In genomic region chr2:28544405-28544914, GRCh38 we compare ENCODE assay signal across 1 cellular context.
TF ChIP-seq lines count a peak whose summit lies in the region.

No MANE protein-coding gene starts in this region.

TF ChIP-seq in HepG2, 621 proteins besides CTCF, POLR2A, EP300 and RAD21 (continued from another document and continues in another):
- 0 out of 2 replicates have a peak, but pooled peaks have one; percentile 32 for TF ChIP-seq ZNF512B (CRISPR knock-in tag; IDR thresholded peaks at IDR 0.05; ENCODE audit: borderline replicate concordance)
- no peak for TF ChIP-seq ZNF235 (CRISPR knock-in tag; IDR thresholded peaks at IDR 0.05; ENCODE audit: borderline replicate concordance)
- TF ChIP-seq THAP9 (CRISPR knock-in tag; IDR thresholded peaks at IDR 0.05; ENCODE audit: borderline replicate concordance): 0 out of 2 replicates have a peak, but pooled peaks have one; percentile 14
- TF ChIP-seq ESRRA (CRISPR knock-in tag; IDR thresholded peaks at IDR 0.05; ENCODE audit: low read depth): peak; percentile 31; the same call in 1 of the 2 replicates
- peak; percentile 84 for TF ChIP-seq NR2F6 (IDR thresholded peaks at IDR 0.05)
- peak; percentile 89 for TF ChIP-seq NR2F6 (CRISPR knock-in tag; IDR thresholded peaks at IDR 0.05)
- TF ChIP-seq FOXP1 (IDR thresholded peaks at IDR 0.05): no peak
- 0 out of 2 replicates have a peak, but pooled peaks have one; percentile 27 for TF ChIP-seq FOXP1 (CRISPR knock-in tag; IDR thresholded peaks at IDR 0.05)
- peak; percentile 49; the same call in 1 of the 2 replicates for TF ChIP-seq DRAP1 (CRISPR knock-in tag; IDR thresholded peaks at IDR 0.05)
- 0 out of 2 replicates have a peak, but pooled peaks have one; percentile 49 for TF ChIP-seq ZNF567 (CRISPR knock-in tag; IDR thresholded peaks at IDR 0.05; ENCODE audit: borderline replicate concordance)
- no peak for TF ChIP-seq CC2D1A (CRISPR knock-in tag; IDR thresholded peaks at IDR 0.05)
- TF ChIP-seq TMF1 (CRISPR knock-in tag; IDR thresholded peaks at IDR 0.05; ENCODE audit: low read depth): no peak
- TF ChIP-seq IRF2 (CRISPR knock-in tag; IDR thresholded peaks at IDR 0.05): 0 out of 2 replicates have a peak, but pooled peaks have one; percentile 45
- peak; percentile 84 for TF ChIP-seq SAP130 (CRISPR knock-in tag; IDR thresholded peaks at IDR 0.05; ENCODE audit: low read depth)
- peak; percentile 67; the same call in 1 of the 2 replicates for TF ChIP-seq ZGPAT (CRISPR knock-in tag; IDR thresholded peaks at IDR 0.05)
- peak; percentile 68; the same call in 1 of the 2 replicates for TF ChIP-seq DPF2 (CRISPR knock-in tag; IDR thresholded peaks at IDR 0.05; ENCODE audit: borderline replicate concordance, low read depth)
- no peak for TF ChIP-seq ZNF720 (CRISPR knock-in tag; IDR thresholded peaks at IDR 0.05)
- no peak for TF ChIP-seq HNF1A (IDR thresholded peaks at IDR 0.05; ENCODE audit: low read depth)
- 0 out of 2 replicates have a peak, but pooled peaks have one; percentile 16 for TF ChIP-seq HNF1A (CRISPR knock-in tag; IDR thresholded peaks at IDR 0.05; ENCODE audit: borderline replicate concordance)
- TF ChIP-seq ZNF205 (CRISPR knock-in tag; IDR thresholded peaks at IDR 0.05): peak; percentile 57; the same call in 1 of the 2 replicates
- peak; percentile 20; the same call in 1 of the 2 replicates for TF ChIP-seq MYC (CRISPR knock-in tag; IDR thresholded peaks at IDR 0.05; ENCODE audit: borderline replicate concordance)
- peak; percentile 43; the same call in 1 of the 2 replicates for TF ChIP-seq MIER3 (CRISPR knock-in tag; IDR thresholded peaks at IDR 0.05; ENCODE audit: borderline replicate concordance)
- peak; percentile 61 for TF ChIP-seq HNF4A (CRISPR knock-in tag; IDR thresholded peaks at IDR 0.05)
- TF ChIP-seq TIGD3 (CRISPR knock-in tag; IDR thresholded peaks at IDR 0.05; ENCODE audit: borderline replicate concordance): no peak
- no peak for TF ChIP-seq SOX13 (IDR thresholded peaks at IDR 0.05)
- TF ChIP-seq SOX13 (CRISPR knock-in tag; conservative IDR thresholded peaks at IDR 0.05 in 1 of 2, IDR thresholded peaks at IDR 0.05 in 1 of 2): peak in 1 of 2 experiments; percentile 92; a peak in 2 of 4 replicates
- TF ChIP-seq ZNF558 (CRISPR knock-in tag; IDR thresholded peaks at IDR 0.05; ENCODE audit: borderline replicate concordance): no peak
- TF ChIP-seq ZNF768 (CRISPR knock-in tag; IDR thresholded peaks at IDR 0.05): 0 out of 2 replicates have a peak, but pooled peaks have one; percentile 32
- TF ChIP-seq GABPB1 (CRISPR knock-in tag; IDR thresholded peaks at IDR 0.05): no peak
- TF ChIP-seq FOXA3 (CRISPR knock-in tag; IDR thresholded peaks at IDR 0.05): peak; percentile 41; the same call in 1 of the 2 replicates
- TF ChIP-seq SALL1 (CRISPR knock-in tag; IDR thresholded peaks at IDR 0.05): peak; percentile 44; the same call in 1 of the 2 replicates
- peak; percentile 76 for TF ChIP-seq POLR2G (IDR thresholded peaks at IDR 0.05; ENCODE audit: low read depth, low read length)
- TF ChIP-seq THRA (CRISPR knock-in tag; IDR thresholded peaks at IDR 0.05; ENCODE audit: borderline replicate concordance): peak; percentile 78; the same call in 1 of the 2 replicates
- peak; percentile 38 for TF ChIP-seq PATZ1 (CRISPR knock-in tag; IDR thresholded peaks at IDR 0.05)
- TF ChIP-seq HDAC2 (CRISPR knock-in tag; IDR thresholded peaks at IDR 0.05): peak; percentile 78; the same call in 1 of the 2 replicates
- TF ChIP-seq MXD4 (CRISPR knock-in tag; IDR thresholded peaks at IDR 0.05): 0 out of 2 replicates have a peak, but pooled peaks have one; percentile 30
- 0 out of 2 replicates have a peak, but pooled peaks have one; percentile 69 for TF ChIP-seq KLF13 (CRISPR knock-in tag; IDR thresholded peaks at IDR 0.05)
- TF ChIP-seq ZNF451 (CRISPR knock-in tag; IDR thresholded peaks at IDR 0.05): no peak
- TF ChIP-seq HMG20A (CRISPR knock-in tag; IDR thresholded peaks at IDR 0.05; ENCODE audit: borderline replicate concordance): peak; percentile 53; the same call in 1 of the 2 replicates
- no peak for TF ChIP-seq RBM22 (optimal IDR thresholded peaks at IDR 0.05; ENCODE audit: low read length)
- TF ChIP-seq ZNF740 (CRISPR knock-in tag; IDR thresholded peaks at IDR 0.05): no peak
- 0 out of 2 replicates have a peak, but pooled peaks have one; percentile 14 for TF ChIP-seq MAX (IDR thresholded peaks at IDR 0.05)
- peak; percentile 79; the same call in 1 of the 2 replicates for TF ChIP-seq ZBTB7B (CRISPR knock-in tag; IDR thresholded peaks at IDR 0.05)
- peak; percentile 20; the same call in 1 of the 2 replicates for TF ChIP-seq BCL6 (CRISPR knock-in tag; IDR thresholded peaks at IDR 0.05)
- no peak for TF ChIP-seq HDAC6 (IDR thresholded peaks at IDR 0.05; ENCODE audit: low read depth, low read length)
